In the genomic region with DNA sequence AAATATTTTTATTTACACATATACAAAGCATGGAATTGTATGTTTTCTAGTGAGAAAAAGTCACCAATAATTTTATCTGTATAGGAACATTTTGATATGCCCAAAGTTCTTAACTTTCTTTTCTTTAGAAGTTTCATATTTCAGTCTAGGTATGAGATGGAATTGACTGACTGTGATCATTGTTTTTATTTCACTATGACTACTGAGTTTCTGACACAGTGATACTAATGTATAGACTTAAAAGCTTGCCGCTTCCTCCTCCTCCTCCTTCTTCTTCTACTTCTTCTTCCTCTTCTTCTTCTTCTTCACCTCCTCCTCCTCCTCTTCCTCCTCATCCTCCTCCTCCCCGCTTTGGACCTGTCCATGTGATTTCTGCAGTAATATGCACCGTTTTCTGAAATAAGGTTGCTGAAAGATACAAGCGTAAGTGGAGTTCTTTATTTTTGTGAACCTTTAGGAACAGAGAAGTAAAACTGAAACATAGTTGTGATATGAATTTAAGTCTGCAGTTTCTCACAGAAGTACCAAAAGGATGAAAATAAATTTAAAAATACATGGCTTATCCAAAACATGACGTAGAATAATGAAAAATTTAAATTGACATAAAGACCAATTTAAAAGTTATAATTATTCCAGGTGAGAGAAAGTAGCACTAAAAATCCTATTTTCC, we compare ENCODE assay signal across 15 cellular contexts. TPM values are rescaled to one million over a fixed set of nuclear protein-coding genes. Genes with fewer than 3 reads are reported as not detected.
ATAC-seq lines count a peak whose summit lies in the region.
"Not testable (repeated sequence)": the region's sequence is repeated elsewhere in the genome, so short reads cannot be mapped to it uniquely, and the experiment has no call there.
"Had no signal": no experiment of that assay in that cellular context is flagged by ENCODE, and none has a peak within 500 bp of the region (broad histone marks: within the 10 kb centered on the region; RNA-seq: fewer than 3 reads in every experiment).

No MANE protein-coding gene starts in this region.

- not testable (repeated sequence) for H3K27ac Mint-ChIP-seq in activated T-helper 17 cell treated with anti-CD3 and anti-CD28 coated beads, Interleukin-2, amount 50 U/mL, for 72 hours

- H3K27me3 Mint-ChIP-seq in activated T-helper 17 cell treated with anti-CD3 and anti-CD28 coated beads, Interleukin-2, amount 50 U/mL, for 72 hours: not testable (repeated sequence)

- H3K9me3 Mint-ChIP-seq in activated T-helper 17 cell treated with anti-CD3 and anti-CD28 coated beads, Interleukin-2, amount 50 U/mL, for 72 hours: not testable (repeated sequence)

- not testable (repeated sequence) for H3K4me1 Mint-ChIP-seq in activated T-helper 17 cell treated with anti-CD3 and anti-CD28 coated beads, Interleukin-2, amount 50 U/mL, for 72 hours

- not testable (repeated sequence) for H3K36me3 Mint-ChIP-seq in activated T-helper 17 cell treated with anti-CD3 and anti-CD28 coated beads, Interleukin-2, amount 50 U/mL, for 72 hours (ENCODE audit: low read depth)

- H3K4me3 Mint-ChIP-seq in activated T-helper 17 cell treated with anti-CD3 and anti-CD28 coated beads, Interleukin-2, amount 50 U/mL, for 72 hours: not testable (repeated sequence)

- ATAC-seq in GM18868 (IDR thresholded peaks at IDR 0.05; ENCODE audit: unreplicated experiment) (peak; percentile 94), GM19452 (IDR thresholded peaks at IDR 0.05; ENCODE audit: unreplicated experiment) (peak; percentile 85), GM21515 (IDR thresholded peaks at IDR 0.05; ENCODE audit: unreplicated experiment) (peak; percentile 87), HG02642 (IDR thresholded peaks at IDR 0.05; ENCODE audit: poor library complexity, unreplicated experiment) (peak; percentile 90), HG02981 (IDR thresholded peaks at IDR 0.05; ENCODE audit: unreplicated experiment) (peak; percentile 85), HG03175 (IDR thresholded peaks at IDR 0.05; ENCODE audit: unreplicated experiment) (peak; percentile 82), HG03460 (IDR thresholded peaks at IDR 0.05; ENCODE audit: unreplicated experiment) (peak; percentile 86)
- ATAC-seq in activated T-helper 17 cell treated with anti-CD3 and anti-CD28 coated beads, Interleukin-2, amount 50 U/mL, for 72 hours (replicated peaks): peak; percentile 67

RNA-seq across cellular contexts. Expression of gene RBMY1D, which starts 24.8 kb away (rescaled TPM):
- not detected for total RNA-seq in activated T-helper 17 cell treated with anti-CD3 and anti-CD28 coated beads, Interleukin-2, amount 50 U/mL, for 72 hours
- total RNA-seq: Calu3; CD8-positive, alpha-beta memory T cell; G401; IMR-90; NCI-H460; Right ventricle myocardium inferior; SJSA1 had no signal

RNA-seq across cellular contexts. Expression of gene RBMY1E, which starts 48.3 kb away (rescaled TPM):
- total RNA-seq in activated T-helper 17 cell treated with anti-CD3 and anti-CD28 coated beads, Interleukin-2, amount 50 U/mL, for 72 hours: not detected
- total RNA-seq: Calu3; CD8-positive, alpha-beta memory T cell; G401; IMR-90; NCI-H460; Right ventricle myocardium inferior; SJSA1 had no signal

Comparison
In these comparisons a context has a peak if more than half of its experiments do, and no peak if none do; other contexts are left out.
1. Peak in every context shown above with its lines: ATAC-seq.